Comparison of ENCODE assay signal across 25 cellular contexts in the genomic region with DNA sequence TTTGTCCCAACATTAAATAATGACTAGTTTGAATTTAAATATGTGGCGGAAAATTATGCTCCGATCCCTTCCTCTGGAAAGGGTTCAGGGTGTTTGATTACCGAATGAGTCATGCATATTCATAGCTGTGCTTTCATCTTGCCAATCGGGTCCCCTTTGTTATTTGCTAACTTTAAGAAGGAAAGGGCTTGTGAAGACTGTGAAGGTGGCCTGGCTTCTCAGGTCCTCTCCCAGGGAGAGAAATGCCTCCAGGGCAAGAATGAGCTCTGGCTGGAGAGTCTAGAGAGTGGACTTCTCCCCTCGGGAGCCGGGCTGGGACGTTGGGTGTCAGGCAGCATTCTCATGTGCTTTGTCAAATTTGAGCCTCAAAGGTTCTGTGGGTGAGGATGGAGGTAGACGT.
"Had no signal": no experiment of that assay in that cellular context is flagged by ENCODE, and none has a peak within 500 bp of the region (broad histone marks: within the 10 kb centered on the region; RNA-seq: fewer than 3 reads in every experiment).

No MANE protein-coding gene starts in this region.

- H3K4me3 ChIP-seq: esophagus muscularis mucosa, gastrocnemius medialis, left ventricle myocardium inferior, mucosa of descending colon, right lobe of liver, upper lobe of left lung, vagina had no signal

- DNase-seq: activated CD4-positive, alpha-beta T cell treated with anti-CD3 and anti-CD28 coated beads, Interleukin-2, amount 50 U/mL, for 1 hour; activated CD4-positive, CD25-positive, alpha-beta regulatory T cell treated with anti-CD3 and anti-CD28 coated beads, Interleukin-2, amount 50 U/mL, for 72 hours; activated CD8-positive, alpha-beta T cell treated with anti-CD3 and anti-CD28 coated beads for 36 hours; activated T-cell treated with anti-CD3 and anti-CD28 coated beads, Interleukin-2, amount 50 U/mL, for 4 hours; dermis blood vessel endothelial cell; effector CD4-positive, alpha-beta T cell; gastrocnemius medialis; glutamatergic neuron; islet precursor cell; left ventricle myocardium inferior; mucosa of descending colon; right lobe of liver; stimulated activated CD4-positive, alpha-beta T cell treated with anti-CD3 and anti-CD28 coated beads, Interleukin-2, amount 100 ng/mL, for 48 hours; substantia nigra; upper lobe of left lung; WERI-Rb-1 had no signal

- H3K36me3 Mint-ChIP-seq: activated naive CD4-positive, alpha-beta T cell treated with anti-CD3 and anti-CD28 coated beads, Interleukin-2, amount 50 U/mL, for 72 hours had no signal

- H3K4me3 Mint-ChIP-seq: activated CD8-positive, alpha-beta T cell treated with anti-CD3 and anti-CD28 coated beads for 36 hours; activated T-cell treated with anti-CD3 and anti-CD28 coated beads, Interleukin-2, amount 50 U/mL, for 4 hours; activated T-helper 17 cell treated with anti-CD3 and anti-CD28 coated beads, Interleukin-2, amount 50 U/mL, for 72 hours; nephron; stimulated activated naive CD8-positive, alpha-beta T cell treated with anti-CD3 and anti-CD28 coated beads, Interleukin-15, Interleukin-2, amounts not matched to agents 100 ng/mL and 50 ng/mL, for 24 hours; T-helper 2 cell treated with Interferon-gamma antibody and Interleukin-4, amounts not matched to agents 5 μg/mL and 100 μg/mL, for 36 hours had no signal

- H3K27ac Mint-ChIP-seq: activated CD8-positive, alpha-beta T cell treated with anti-CD3 and anti-CD28 coated beads for 36 hours; activated naive CD4-positive, alpha-beta T cell treated with anti-CD3 and anti-CD28 coated beads, Interleukin-2, amount 50 U/mL, for 72 hours; activated T-helper 17 cell treated with anti-CD3 and anti-CD28 coated beads, Interleukin-2, amount 50 U/mL, for 72 hours; nephron; stimulated activated naive CD8-positive, alpha-beta T cell treated with anti-CD3 and anti-CD28 coated beads, Interleukin-15, Interleukin-2, amounts not matched to agents 100 ng/mL and 50 ng/mL, for 24 hours; T-helper 2 cell treated with Interferon-gamma antibody and Interleukin-4, amounts not matched to agents 5 μg/mL and 100 μg/mL, for 36 hours had no signal

- H3K4me1 Mint-ChIP-seq: activated T-helper 17 cell treated with anti-CD3 and anti-CD28 coated beads, Interleukin-2, amount 50 U/mL, for 72 hours had no signal

- ATAC-seq: activated CD8-positive, alpha-beta T cell treated with anti-CD3 and anti-CD28 coated beads for 36 hours; activated naive CD4-positive, alpha-beta T cell treated with anti-CD3 and anti-CD28 coated beads, Interleukin-2, amount 50 U/mL, for 72 hours; activated T-cell treated with anti-CD3 and anti-CD28 coated beads, Interleukin-2, amount 50 U/mL, for 4 hours; activated T-helper 17 cell treated with anti-CD3 and anti-CD28 coated beads, Interleukin-2, amount 50 U/mL, for 72 hours; gastrocnemius medialis; mucosa of descending colon; right lobe of liver had no signal

- H3K9me3 ChIP-seq: esophagus muscularis mucosa, gastrocnemius medialis, left ventricle myocardium inferior, mucosa of descending colon, right lobe of liver, vagina had no signal

- H3K4me1 ChIP-seq: esophagus muscularis mucosa, gastrocnemius medialis, right lobe of liver, upper lobe of left lung had no signal

- H3K9me3 Mint-ChIP-seq: activated T-cell treated with anti-CD3 and anti-CD28 coated beads, Interleukin-2, amount 50 U/mL, for 4 hours; nephron; stimulated activated naive CD8-positive, alpha-beta T cell treated with anti-CD3 and anti-CD28 coated beads, Interleukin-15, Interleukin-2, amounts not matched to agents 100 ng/mL and 50 ng/mL, for 24 hours; T-helper 2 cell treated with Interferon-gamma antibody and Interleukin-4, amounts not matched to agents 5 μg/mL and 100 μg/mL, for 36 hours had no signal

- FAIRE-seq: colon, TTC549 had no signal

- H3K27me3 ChIP-seq: esophagus muscularis mucosa, right lobe of liver, upper lobe of left lung, vagina had no signal

- H3K36me3 ChIP-seq: esophagus muscularis mucosa, gastrocnemius medialis, left ventricle myocardium inferior, right lobe of liver, upper lobe of left lung, vagina had no signal

- H3K27ac ChIP-seq: esophagus muscularis mucosa, gastrocnemius medialis, left ventricle myocardium inferior, right lobe of liver, upper lobe of left lung, vagina, WERI-Rb-1 had no signal
